In genomic region chr7:112450807-112451661, GRCh38 we compare ENCODE assay signal across 8 cellular contexts. TPM values are rescaled to one million over a fixed set of nuclear protein-coding genes. Genes with fewer than 3 reads are reported as not detected.
A peak's percentile ranks its signal among the peaks of the same experiment; 100 is the strongest.
DNase-seq lines count a peak whose midpoint lies in the region; ATAC-seq and TF ChIP-seq lines count a peak whose summit lies in the region.

No MANE protein-coding gene starts in this region.

- DNase-seq in NCI-H1694 treated with DMSO at 0.1 percent for 48 hours (lab: John Stamatoyannopoulos, UW) (peak; percentile 97), T-helper 17 cell (peak; percentile 63 to 73 (median 70)), left ventricle myocardium superior (peak; percentile 95), posterior vena cava (ENCODE audit: low spot score) (peak; percentile 98), upper lobe of left lung (peak; percentile 95 to 98)

- TF ChIP-seq CTCF in upper lobe of left lung (IDR thresholded peaks at IDR 0.05), result peak in 2 of 6 experiments; percentile 5 to 12

- H3K27ac Mint-ChIP-seq in T-helper 17 cell, result peak overlapping the region; percentile 99

- H3K27me3 Mint-ChIP-seq in T-helper 17 cell, result no peaks in the 10 kb centered on the region

- peaks cover 2 to 6% (median 3%) of the 10 kb centered on the region in 4 donors for H3K36me3 ChIP-seq in upper lobe of left lung

- peaks cover 25 to 36% (median 33%) of the 10 kb centered on the region in 4 donors for H3K4me1 ChIP-seq in upper lobe of left lung

- peak overlapping the region; percentile 100 for H3K4me3 Mint-ChIP-seq in T-helper 17 cell

- H3K4me3 ChIP-seq in upper lobe of left lung, result peak overlapping the region; percentile 77 to 98 (median 88)

- peaks cover 42% of the 10 kb centered on the region for H3K4me1 Mint-ChIP-seq in T-helper 17 cell

- no peak for TF ChIP-seq EP300 in upper lobe of left lung (IDR thresholded peaks at IDR 0.05)

- peak in 2 of 4 donors; percentile 14 to 54 for TF ChIP-seq POLR2A in upper lobe of left lung (IDR thresholded peaks at IDR 0.05)

- intact Hi-C loops in left ventricle myocardium superior (cut with micrococcal nuclease), result no loop called here
- intact Hi-C loops in posterior vena cava (cut with DNase I), result no loop called here

- peak; percentile 78 for ATAC-seq in GM18499 (IDR thresholded peaks at IDR 0.05; ENCODE audit: insufficient read depth, unreplicated experiment)
- peak; percentile 88 for ATAC-seq in HG02943 (IDR thresholded peaks at IDR 0.05; ENCODE audit: low read depth, unreplicated experiment)
- ATAC-seq in T-helper 17 cell, result peak; percentile 84
- peak; percentile 86 for ATAC-seq in left ventricle myocardium superior
- ATAC-seq in upper lobe of left lung (ENCODE audit: low FRiP score in 2 of 2), result peak; percentile 94 to 96

- H3K27ac ChIP-seq in angular gyrus (ENCODE audit: low read depth, low read length) (peak overlapping the region; percentile 95), upper lobe of left lung (peak overlapping the region; percentile 97 to 100 (median 98))

- no peaks in the 10 kb centered on the region for H3K9me3 ChIP-seq in T-helper 17 cell (ENCODE audit: control insufficient read depth, low read length, poor library complexity, severe bottlenecking)
- no peaks in the 10 kb centered on the region for H3K9me3 ChIP-seq in upper lobe of left lung

- WGBS in upper lobe of left lung, 2 donors, result 0 to 3% methylated on average over 2 to 35 of the region's 56 CpGs

- H3K36me3 Mint-ChIP-seq in T-helper 17 cell (ENCODE audit: low read depth), result peaks cover 7% of the 10 kb centered on the region

- H3K27me3 ChIP-seq in upper lobe of left lung, result no peaks in the 10 kb centered on the region

RNA-seq across cellular contexts. Expression of gene IFRD1, which starts 0.8 kb away (rescaled TPM):
- total RNA-seq in T-helper 17 cell (100 to 1,000 TPM; 269 to 276 TPM), left ventricle myocardium superior (20.6 TPM), posterior vena cava (100 to 1,000 TPM in 1 of 2 donors, 10 to 100 TPM in 1; 58.3 to 127 TPM), upper lobe of left lung (10 to 100 TPM; 28.8 to 95.3 (median 49.2) TPM)

RNA-seq across cellular contexts. Expression of gene LSMEM1, which starts 29.8 kb away (rescaled TPM):
- total RNA-seq in T-helper 17 cell (1 to 10 TPM; 7.5 to 8.9 TPM), left ventricle myocardium superior (1.4 TPM), posterior vena cava (1 to 10 TPM; 1.2 to 3.4 TPM), upper lobe of left lung (10 to 100 TPM in 2 of 6 donors, 1 to 10 TPM in 4; 1.5 to 17.8 (median 2.3) TPM)

Comparison
In these comparisons a context has a peak if more than half of its experiments do, and no peak if none do; other contexts are left out.
1. Peak in every context shown above with its lines: DNase-seq, ATAC-seq, H3K4me3 ChIP-seq and H3K27ac ChIP-seq.